Comparison of ENCODE assay signal across 14 cellular contexts in the genomic region with DNA sequence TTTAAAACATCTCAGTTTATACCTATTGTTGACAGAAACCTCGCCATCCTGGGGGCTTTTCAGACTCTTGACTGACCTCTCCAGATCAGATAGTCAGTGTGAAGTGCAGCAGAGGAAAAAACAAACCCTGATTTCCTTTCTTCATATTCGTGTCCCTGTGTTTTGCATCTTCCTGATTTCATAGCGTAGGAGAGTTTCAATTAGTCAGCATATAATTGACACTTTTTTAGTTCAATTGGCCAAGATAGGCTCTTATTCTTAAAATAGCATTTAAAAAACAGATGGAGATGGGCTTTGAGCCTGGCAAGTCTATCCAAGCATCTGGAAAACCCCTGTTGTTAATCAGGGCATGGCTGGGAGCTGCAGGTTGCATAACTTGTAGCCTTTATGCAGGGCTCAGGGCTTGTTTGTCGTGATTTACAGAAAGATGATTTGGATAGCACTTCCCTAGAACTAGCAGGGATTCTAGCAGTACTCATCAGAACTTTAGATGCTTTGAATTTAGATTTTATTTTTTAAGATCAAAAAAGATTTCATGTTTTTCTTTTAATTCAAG.
A peak's percentile ranks its signal among the peaks of the same experiment; 100 is the strongest.
DNase-seq lines count a peak whose midpoint lies in the region; ATAC-seq and TF ChIP-seq lines count a peak whose summit lies in the region.
"Had no signal": no experiment of that assay in that cellular context is flagged by ENCODE, and none has a peak within 500 bp of the region (broad histone marks: within the 10 kb centered on the region; RNA-seq: fewer than 3 reads in every experiment).

No MANE protein-coding gene starts in this region.

- peak overlapping the region; percentile 72 for H4K91ac ChIP-seq in IMR-90 (ENCODE audit: insufficient read depth, low read depth, low read length)

- H4K8ac ChIP-seq in IMR-90 (ENCODE audit: low read depth in 2 of 2, low read length in 2 of 2) = peak overlapping the region; percentile 51 to 62

- H3K36me3 ChIP-seq in IMR-90 (ENCODE audit: control insufficient read depth, insufficient read depth, low read length) = no peaks in the 10 kb centered on the region
- H3K36me3 ChIP-seq in kidney epithelial cell (ENCODE audit: control insufficient read depth, insufficient read depth, low read length) = no peaks in the 10 kb centered on the region
- H3K36me3 ChIP-seq: esophagus muscularis mucosa had no signal

- peak overlapping the region; percentile 48; the same call in 1 of the 2 replicates for H3K18ac ChIP-seq in IMR-90 (ENCODE audit: low read depth, low read length)

- no peaks in the 10 kb centered on the region for H3K9me3 ChIP-seq in IMR-90 (ENCODE audit: control insufficient read depth, insufficient read depth, low read length)
- H3K9me3 ChIP-seq: esophagus muscularis mucosa had no signal

- H3K56ac ChIP-seq in IMR-90 (ENCODE audit: extremely low read depth, insufficient read depth, low read length) = peak overlapping the region; percentile 54

- peak overlapping the region; percentile 76 for H2BK5ac ChIP-seq in IMR-90 (ENCODE audit: low read depth, low read length, poor library complexity, severe bottlenecking)

- TF ChIP-seq RAD21 in IMR-90 (IDR thresholded peaks at IDR 0.05; ENCODE audit: low read length) = no peak

- CTCF ChIA-PET in IMR-90 (lab: Yijun Ruan, JAX) = no interaction called here

- in situ Hi-C loops in IMR-90 (cut with MboI; ENCODE audit: low sequenced_read_pairs) = loop anchor here (10.0 kb wide), 1 partner anchor 268 kb away; the partner anchor contains the start of gene FZD8

- intact Hi-C loops in IMR-90 (cut with micrococcal nuclease) = loop anchor here (5.0 to 10.0 kb wide), 2 partner anchors 185 to 862 kb away; no protein-coding TSS in a partner anchor

- peak overlapping the region; percentile 14; the same call in 1 of the 2 replicates for H3K4me2 ChIP-seq in IMR-90 (ENCODE audit: low read depth, low read length)

- H2BK120ac ChIP-seq in IMR-90 (ENCODE audit: low read depth, low read length) = peak overlapping the region; percentile 76

- H3K23ac ChIP-seq in IMR-90 (ENCODE audit: low read depth, low read length) = peak overlapping the region; percentile 41; the same call in 1 of the 2 replicates

- peak overlapping the region; percentile 15; the same call in 1 of the 2 replicates for H4K5ac ChIP-seq in IMR-90 (ENCODE audit: low read depth, low read length)

- no peak overlapping the region for H2AK5ac ChIP-seq in IMR-90 (ENCODE audit: low read depth, low read length)

- H3K4me3 ChIP-seq in IMR-90 (ENCODE audit: insufficient read depth, low read depth, low read length) (no peak overlapping the region), kidney epithelial cell (ENCODE audit: low read depth, low read length) (no peak overlapping the region)
- H3K4me3 ChIP-seq: esophagus muscularis mucosa had no signal

- H3K27me3 Mint-ChIP-seq in chondrocyte (ENCODE audit: low read depth) (no peaks in the 10 kb centered on the region), progenitor cell of endocrine pancreas (no peaks in the 10 kb centered on the region)
- H3K27me3 Mint-ChIP-seq: activated naive CD4-positive, alpha-beta T cell treated with anti-CD3 and anti-CD28 coated beads, Interleukin-2, amount 50 U/mL, for 24 hours had no signal

- peak overlapping the region; percentile 85 for H2BK20ac ChIP-seq in IMR-90 (ENCODE audit: low read depth, low read length)

- H2AK9ac ChIP-seq in IMR-90 (replicated peaks; ENCODE audit: low read depth, low read length, poor library complexity) = no peak overlapping the region

- peaks cover 14% of the 10 kb centered on the region for H3K4me1 ChIP-seq in IMR-90 (ENCODE audit: control insufficient read depth, insufficient read depth, low read length)

- ATAC-seq in IMR-90 (ENCODE audit: low read depth) = peak; percentile 51

- DNase-seq in AG08395 (ENCODE audit: low spot score) (peak; percentile 58), IMR-90 (peak; percentile 82), chondrocyte (ENCODE audit: low spot score) (no peak), kidney epithelial cell (ENCODE audit: low read depth) (peak; percentile 5), SW 1271 (lab: John Stamatoyannopoulos, UW) (no peak), hypothalamus (lab: John Stamatoyannopoulos, UW) (no peak), progenitor cell of endocrine pancreas (ENCODE audit: low spot score, unreplicated experiment) (no peak)
- no peak for DNase-seq in stimulated activated naive CD4-positive, alpha-beta T cell (lab: John Stamatoyannopoulos, UW)
- DNase-seq: activated CD4-positive, CD25-positive, alpha-beta regulatory T cell treated with anti-CD3 and anti-CD28 coated beads, Interleukin-2, amount 50 U/mL, for 72 hours; activated CD8-positive, alpha-beta memory T cell treated with anti-CD3 and anti-CD28 coated beads, Interleukin-2, amount 50 U/mL, for 48 hours; H7; NCI-H2081 treated with DMSO at 0.1 percent for 48 hours had no signal

- H3K9me3 Mint-ChIP-seq in chondrocyte (ENCODE audit: low read depth) (peaks cover 4% of the 10 kb centered on the region), progenitor cell of endocrine pancreas (ENCODE audit: low read depth) (no peaks in the 10 kb centered on the region)
- H3K9me3 Mint-ChIP-seq: activated naive CD4-positive, alpha-beta T cell treated with anti-CD3 and anti-CD28 coated beads, Interleukin-2, amount 50 U/mL, for 24 hours had no signal

- no TSS peak for BruUV-seq in IMR-90 (replicated peaks; lab: Mats Ljungman, UMichigan)

- H3K9me1 ChIP-seq in IMR-90 (ENCODE audit: insufficient read depth, low read length) = peaks cover 5% of the 10 kb centered on the region

- H3K14ac ChIP-seq in IMR-90 (replicated peaks; ENCODE audit: low read depth, low read length) = peak overlapping the region; percentile 35; the same call in 1 of the 2 replicates

- peak overlapping the region; percentile 10; the same call in 1 of the 2 replicates for H3K27ac ChIP-seq in IMR-90 (ENCODE audit: insufficient read depth, low read length)
- H3K27ac ChIP-seq: esophagus muscularis mucosa had no signal

- H3K27me3 ChIP-seq in IMR-90 (ENCODE audit: control insufficient read depth, insufficient read depth, low read length) (no peaks in the 10 kb centered on the region), kidney epithelial cell (ENCODE audit: control insufficient read depth, insufficient read depth, low read length) (no peaks in the 10 kb centered on the region)

- no CpG with 5 or more reads among the region's 4 CpGs for WGBS in IMR-90 (ENCODE audit: extremely low coverage in 2 of 2, insufficient read length in 1 of 2), 2 experiments

- H3K9ac ChIP-seq in IMR-90 (ENCODE audit: low read depth, low read length) = peak overlapping the region; percentile 53; the same call in 1 of the 2 replicates

- peak overlapping the region; percentile 79; the same call in 2 of the 3 replicates for H2BK15ac ChIP-seq in IMR-90 (ENCODE audit: low read depth, low read length)

- H2AFZ ChIP-seq in IMR-90 (replicated peaks; ENCODE audit: low read length, poor library complexity) = no peak overlapping the region

- TF ChIP-seq CTCF in IMR-90 (conservative IDR thresholded peaks at IDR 0.05; ENCODE audit: low read depth, low read length) (no peak), chondrocyte (IDR thresholded peaks at IDR 0.05) (no peak), kidney epithelial cell (IDR thresholded peaks at IDR 0.05; ENCODE audit: insufficient read depth, low read length, poor library complexity, severe bottlenecking) (no peak), progenitor cell of endocrine pancreas (IDR thresholded peaks at IDR 0.05; ENCODE audit: unreplicated experiment) (no peak)

- no peak overlapping the region for H3K4me3 Mint-ChIP-seq in chondrocyte (ENCODE audit: unreplicated experiment)
- H3K4me3 Mint-ChIP-seq in progenitor cell of endocrine pancreas (ENCODE audit: low read depth) = no peak overlapping the region
- H3K4me3 Mint-ChIP-seq: activated naive CD4-positive, alpha-beta T cell treated with anti-CD3 and anti-CD28 coated beads, Interleukin-2, amount 50 U/mL, for 24 hours had no signal

- no peaks in the 10 kb centered on the region for H4K20me1 ChIP-seq in IMR-90 (ENCODE audit: insufficient read depth, low read length)

- no peaks in the 10 kb centered on the region for H3K79me1 ChIP-seq in IMR-90 (ENCODE audit: low read depth in 1 of 2, low read length in 2 of 2)

- peak overlapping the region; percentile 59; the same call in 1 of the 2 replicates for H3K4ac ChIP-seq in IMR-90 (ENCODE audit: low read depth, low read length)

- POLR2A ChIA-PET in IMR-90 (lab: Charles Lee; ENCODE audit: unreplicated experiment) = no interaction called here

- H3K36me3 Mint-ChIP-seq in chondrocyte (ENCODE audit: low read depth) (no peaks in the 10 kb centered on the region), progenitor cell of endocrine pancreas (ENCODE audit: insufficient read depth) (no peaks in the 10 kb centered on the region)
- H3K36me3 Mint-ChIP-seq: activated naive CD4-positive, alpha-beta T cell treated with anti-CD3 and anti-CD28 coated beads, Interleukin-2, amount 50 U/mL, for 24 hours had no signal

- H3K4me1 Mint-ChIP-seq in chondrocyte (ENCODE audit: low read depth) = peaks cover 73% of the 10 kb centered on the region
- H3K4me1 Mint-ChIP-seq in progenitor cell of endocrine pancreas (ENCODE audit: low read depth) = peaks cover 16% of the 10 kb centered on the region
- H3K4me1 Mint-ChIP-seq: activated naive CD4-positive, alpha-beta T cell treated with anti-CD3 and anti-CD28 coated beads, Interleukin-2, amount 50 U/mL, for 24 hours had no signal

- no peak for TF ChIP-seq POLR2A in IMR-90 (IDR thresholded peaks at IDR 0.05; ENCODE audit: low read depth, low read length)

- dilution Hi-C loops in IMR-90 (cut with HindIII; ENCODE audit: low sequenced_read_pairs, unreplicated experiment) = no loop called here

- peak overlapping the region; percentile 12 for H3K27ac Mint-ChIP-seq in chondrocyte (ENCODE audit: unreplicated experiment)
- no peak overlapping the region for H3K27ac Mint-ChIP-seq in progenitor cell of endocrine pancreas
- H3K27ac Mint-ChIP-seq: activated naive CD4-positive, alpha-beta T cell treated with anti-CD3 and anti-CD28 coated beads, Interleukin-2, amount 50 U/mL, for 24 hours had no signal

TF ChIP-seq in IMR-90, 13 proteins besides CTCF, POLR2A, EP300 and RAD21 (continues in another document):
- TF ChIP-seq SMC3 (IDR thresholded peaks at IDR 0.05; ENCODE audit: low read depth, low read length) = no peak
- no peak for TF ChIP-seq MAZ (IDR thresholded peaks at IDR 0.05; ENCODE audit: borderline replicate concordance, low read depth, low read length)
- no peak for TF ChIP-seq CHD1 (IDR thresholded peaks at IDR 0.05; ENCODE audit: low read depth, low read length)
- no peak for TF ChIP-seq USF2 (IDR thresholded peaks at IDR 0.05; ENCODE audit: low read depth, low read length)
- no peak for TF ChIP-seq MXI1 (IDR thresholded peaks at IDR 0.05; ENCODE audit: borderline replicate concordance, low read depth, low read length)

Comparison
In these comparisons a context has a peak if more than half of its experiments do, and no peak if none do; other contexts are left out.
1. DNase-seq: peak in AG08395 (single experiment), IMR-90 (single experiment) and kidney epithelial cell (single experiment); none in chondrocyte (single experiment), SW 1271 (0 of 2), stimulated activated naive CD4-positive, alpha-beta T cell (0 of 6), hypothalamus (0 of 51) and progenitor cell of endocrine pancreas (single experiment).